ENCODE assay signal across 2 cellular contexts in the genomic region with DNA sequence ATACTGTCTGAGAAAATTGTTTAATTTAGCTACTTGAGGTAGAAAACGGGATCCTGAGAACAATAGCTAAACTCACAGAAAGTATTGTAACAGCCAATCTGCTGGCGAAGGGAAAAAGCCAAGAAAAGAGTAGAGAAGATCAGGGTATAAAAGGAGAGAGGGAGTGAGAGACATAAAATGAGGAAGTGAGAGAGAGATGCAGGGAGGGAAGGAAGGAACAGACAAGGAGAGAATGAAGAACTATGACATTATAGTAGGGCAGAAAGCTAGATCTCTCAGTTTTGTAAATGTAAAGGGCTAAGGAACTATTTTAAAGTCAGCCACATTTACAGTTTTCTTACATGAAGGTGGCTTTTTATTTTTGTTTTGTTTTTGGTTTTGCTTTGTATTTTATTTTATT.
TF ChIP-seq lines count a peak whose summit lies in the region.

No MANE protein-coding gene starts in this region.

TF ChIP-seq in HepG2, 621 proteins besides CTCF, POLR2A, EP300 and RAD21:
- no peak for TF ChIP-seq STAG1 (CRISPR knock-in tag; IDR thresholded peaks at IDR 0.05)
- TF ChIP-seq HDAC2 (CRISPR knock-in tag; IDR thresholded peaks at IDR 0.05), result no peak
- TF ChIP-seq HHEX (CRISPR knock-in tag; IDR thresholded peaks at IDR 0.05), result no peak

TF ChIP-seq in H1, 55 proteins besides CTCF, POLR2A, EP300 and RAD21:
- TF ChIP-seq CHD2 (IDR thresholded peaks at IDR 0.05; ENCODE audit: low read length) (no peak), SUZ12 (IDR thresholded peaks at IDR 0.05; ENCODE audit: low read length) (no peak), ZNF274 (IDR thresholded peaks at IDR 0.05; ENCODE audit: borderline replicate concordance, extremely low read depth, low read length) (no peak), BRCA1 (IDR thresholded peaks at IDR 0.05; ENCODE audit: low read depth, low read length) (no peak), SIX5 (IDR thresholded peaks at IDR 0.05; ENCODE audit: low read depth, low read length) (no peak), RFX5 (IDR thresholded peaks at IDR 0.05; ENCODE audit: borderline replicate concordance, low read depth, low read length) (no peak), SP1 (IDR thresholded peaks at IDR 0.05; ENCODE audit: low read depth, low read length) (no peak), TCF12 (IDR thresholded peaks at IDR 0.05; ENCODE audit: low read depth, low read length) (no peak), CBX5 (IDR thresholded peaks at IDR 0.05; ENCODE audit: low read depth, low read length) (no peak), JUND (IDR thresholded peaks at IDR 0.05; ENCODE audit: low read length) (no peak), KDM1A (IDR thresholded peaks at IDR 0.05; ENCODE audit: borderline replicate concordance, low read length) (no peak), CTBP2 (IDR thresholded peaks at IDR 0.05; ENCODE audit: borderline replicate concordance, insufficient read depth, insufficient read length, low read length) (no peak), YY1 (IDR thresholded peaks at IDR 0.05; ENCODE audit: low read depth, low read length) (no peak), HDAC2 (IDR thresholded peaks at IDR 0.05; ENCODE audit: borderline replicate concordance in 1 of 2, low read depth in 2 of 2, low read length in 2 of 2) (no peak), CHD1 (IDR thresholded peaks at IDR 0.05; ENCODE audit: low read depth, low read length) (no peak)
- TF ChIP-seq, protein P1, sequence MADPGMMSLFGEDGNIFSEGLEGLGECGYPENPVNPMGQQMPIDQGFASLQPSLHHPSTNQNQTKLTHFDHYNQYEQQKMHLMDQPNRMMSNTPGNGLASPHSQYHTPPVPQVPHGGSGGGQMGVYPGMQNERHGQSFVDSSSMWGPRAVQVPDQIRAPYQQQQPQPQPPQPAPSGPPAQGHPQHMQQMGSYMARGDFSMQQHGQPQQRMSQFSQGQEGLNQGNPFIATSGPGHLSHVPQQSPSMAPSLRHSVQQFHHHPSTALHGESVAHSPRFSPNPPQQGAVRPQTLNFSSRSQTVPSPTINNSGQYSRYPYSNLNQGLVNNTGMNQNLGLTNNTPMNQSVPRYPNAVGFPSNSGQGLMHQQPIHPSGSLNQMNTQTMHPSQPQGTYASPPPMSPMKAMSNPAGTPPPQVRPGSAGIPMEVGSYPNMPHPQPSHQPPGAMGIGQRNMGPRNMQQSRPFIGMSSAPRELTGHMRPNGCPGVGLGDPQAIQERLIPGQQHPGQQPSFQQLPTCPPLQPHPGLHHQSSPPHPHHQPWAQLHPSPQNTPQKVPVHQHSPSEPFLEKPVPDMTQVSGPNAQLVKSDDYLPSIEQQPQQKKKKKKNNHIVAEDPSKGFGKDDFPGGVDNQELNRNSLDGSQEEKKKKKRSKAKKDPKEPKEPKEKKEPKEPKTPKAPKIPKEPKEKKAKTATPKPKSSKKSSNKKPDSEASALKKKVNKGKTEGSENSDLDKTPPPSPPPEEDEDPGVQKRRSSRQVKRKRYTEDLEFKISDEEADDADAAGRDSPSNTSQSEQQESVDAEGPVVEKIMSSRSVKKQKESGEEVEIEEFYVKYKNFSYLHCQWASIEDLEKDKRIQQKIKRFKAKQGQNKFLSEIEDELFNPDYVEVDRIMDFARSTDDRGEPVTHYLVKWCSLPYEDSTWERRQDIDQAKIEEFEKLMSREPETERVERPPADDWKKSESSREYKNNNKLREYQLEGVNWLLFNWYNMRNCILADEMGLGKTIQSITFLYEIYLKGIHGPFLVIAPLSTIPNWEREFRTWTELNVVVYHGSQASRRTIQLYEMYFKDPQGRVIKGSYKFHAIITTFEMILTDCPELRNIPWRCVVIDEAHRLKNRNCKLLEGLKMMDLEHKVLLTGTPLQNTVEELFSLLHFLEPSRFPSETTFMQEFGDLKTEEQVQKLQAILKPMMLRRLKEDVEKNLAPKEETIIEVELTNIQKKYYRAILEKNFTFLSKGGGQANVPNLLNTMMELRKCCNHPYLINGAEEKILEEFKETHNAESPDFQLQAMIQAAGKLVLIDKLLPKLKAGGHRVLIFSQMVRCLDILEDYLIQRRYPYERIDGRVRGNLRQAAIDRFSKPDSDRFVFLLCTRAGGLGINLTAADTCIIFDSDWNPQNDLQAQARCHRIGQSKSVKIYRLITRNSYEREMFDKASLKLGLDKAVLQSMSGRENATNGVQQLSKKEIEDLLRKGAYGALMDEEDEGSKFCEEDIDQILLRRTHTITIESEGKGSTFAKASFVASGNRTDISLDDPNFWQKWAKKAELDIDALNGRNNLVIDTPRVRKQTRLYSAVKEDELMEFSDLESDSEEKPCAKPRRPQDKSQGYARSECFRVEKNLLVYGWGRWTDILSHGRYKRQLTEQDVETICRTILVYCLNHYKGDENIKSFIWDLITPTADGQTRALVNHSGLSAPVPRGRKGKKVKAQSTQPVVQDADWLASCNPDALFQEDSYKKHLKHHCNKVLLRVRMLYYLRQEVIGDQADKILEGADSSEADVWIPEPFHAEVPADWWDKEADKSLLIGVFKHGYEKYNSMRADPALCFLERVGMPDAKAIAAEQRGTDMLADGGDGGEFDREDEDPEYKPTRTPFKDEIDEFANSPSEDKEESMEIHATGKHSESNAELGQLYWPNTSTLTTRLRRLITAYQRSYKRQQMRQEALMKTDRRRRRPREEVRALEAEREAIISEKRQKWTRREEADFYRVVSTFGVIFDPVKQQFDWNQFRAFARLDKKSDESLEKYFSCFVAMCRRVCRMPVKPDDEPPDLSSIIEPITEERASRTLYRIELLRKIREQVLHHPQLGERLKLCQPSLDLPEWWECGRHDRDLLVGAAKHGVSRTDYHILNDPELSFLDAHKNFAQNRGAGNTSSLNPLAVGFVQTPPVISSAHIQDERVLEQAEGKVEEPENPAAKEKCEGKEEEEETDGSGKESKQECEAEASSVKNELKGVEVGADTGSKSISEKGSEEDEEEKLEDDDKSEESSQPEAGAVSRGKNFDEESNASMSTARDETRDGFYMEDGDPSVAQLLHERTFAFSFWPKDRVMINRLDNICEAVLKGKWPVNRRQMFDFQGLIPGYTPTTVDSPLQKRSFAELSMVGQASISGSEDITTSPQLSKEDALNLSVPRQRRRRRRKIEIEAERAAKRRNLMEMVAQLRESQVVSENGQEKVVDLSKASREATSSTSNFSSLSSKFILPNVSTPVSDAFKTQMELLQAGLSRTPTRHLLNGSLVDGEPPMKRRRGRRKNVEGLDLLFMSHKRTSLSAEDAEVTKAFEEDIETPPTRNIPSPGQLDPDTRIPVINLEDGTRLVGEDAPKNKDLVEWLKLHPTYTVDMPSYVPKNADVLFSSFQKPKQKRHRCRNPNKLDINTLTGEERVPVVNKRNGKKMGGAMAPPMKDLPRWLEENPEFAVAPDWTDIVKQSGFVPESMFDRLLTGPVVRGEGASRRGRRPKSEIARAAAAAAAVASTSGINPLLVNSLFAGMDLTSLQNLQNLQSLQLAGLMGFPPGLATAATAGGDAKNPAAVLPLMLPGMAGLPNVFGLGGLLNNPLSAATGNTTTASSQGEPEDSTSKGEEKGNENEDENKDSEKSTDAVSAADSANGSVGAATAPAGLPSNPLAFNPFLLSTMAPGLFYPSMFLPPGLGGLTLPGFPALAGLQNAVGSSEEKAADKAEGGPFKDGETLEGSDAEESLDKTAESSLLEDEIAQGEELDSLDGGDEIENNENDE (IDR thresholded peaks at IDR 0.05; ENCODE audit: insufficient replicate concordance, low read length), result no peak
TF ChIP-seq in H1: peak in this region for 0.
